In genomic region chr22:18031670-18032454, GRCh38 we compare ENCODE assay signal across 8 cellular contexts. TPM values are rescaled to one million over a fixed set of nuclear protein-coding genes. Genes with fewer than 3 reads are reported as not detected.
A peak's percentile ranks its signal among the peaks of the same experiment; 100 is the strongest.
DNase-seq lines count a peak whose midpoint lies in the region; ATAC-seq and TF ChIP-seq lines count a peak whose summit lies in the region.

No MANE protein-coding gene starts in this region.

- no peak overlapping the region for H3K4me3 Mint-ChIP-seq in T-cell

- H3K27me3 ChIP-seq in left lung: peaks cover 0 to 19% of the 10 kb centered on the region in 2 donors

- H3K36me3 ChIP-seq in left lung: no peaks in the 10 kb centered on the region

- TF ChIP-seq CTCF in AG04449 (IDR thresholded peaks at IDR 0.05; ENCODE audit: insufficient read depth, low read length, missing control alignments): no peak
- no peak for TF ChIP-seq CTCF in astrocyte of the spinal cord (IDR thresholded peaks at IDR 0.05; ENCODE audit: low read depth, low read length)
- no peak for TF ChIP-seq CTCF in left lung (IDR thresholded peaks at IDR 0.05)

- intact Hi-C loops in left lung (cut with DNase I): no loop called here

- H3K4me1 ChIP-seq in left lung: no peaks in the 10 kb centered on the region

- H3K27me3 Mint-ChIP-seq in T-cell: peaks cover 7 to 16% of the 10 kb centered on the region in 2 donors

- H3K36me3 Mint-ChIP-seq in T-cell: no peaks in the 10 kb centered on the region

- H3K27ac Mint-ChIP-seq in T-cell: no peak overlapping the region

- peak; percentile 41 for ATAC-seq in left lung
- ATAC-seq in GM19467 (IDR thresholded peaks at IDR 0.05; ENCODE audit: unreplicated experiment): no peak
- ATAC-seq in T-cell (replicated peaks in 1 of 4): no peak

- H3K9me3 Mint-ChIP-seq in T-cell: no peaks in the 10 kb centered on the region

- DNase-seq in AG04449 (ENCODE audit: low read depth, low spot score): peak; percentile 92
- peak; percentile 98 for DNase-seq in HT1080 (ENCODE audit: low read depth)
- peak; percentile 93 for DNase-seq in astrocyte of the spinal cord (ENCODE audit: low read depth, low spot score)
- no peak for DNase-seq in left lung
- no peak for DNase-seq in DMS53 treated with DMSO at 0.1 percent for 48 hours (lab: John Stamatoyannopoulos, UW; ENCODE audit: unreplicated experiment)
- no peak for DNase-seq in DMS79 treated with DMSO at 0.1 percent for 48 hours (lab: John Stamatoyannopoulos, UW)
- no peak for DNase-seq in T-cell

- H3K9me3 ChIP-seq in left lung: no peaks in the 10 kb centered on the region

- no peak overlapping the region for H3K27ac ChIP-seq in left lung

- H3K4me1 Mint-ChIP-seq in T-cell: no peaks in the 10 kb centered on the region

- no peak overlapping the region for H3K4me3 ChIP-seq in AG04449 (ENCODE audit: low read depth, low read length)
- H3K4me3 ChIP-seq in astrocyte of the spinal cord (ENCODE audit: low read depth, low read length): no peak overlapping the region
- H3K4me3 ChIP-seq in left lung: no peak overlapping the region

- POLR2A ChIA-PET in AG04449 (lab: Yijun Ruan, JAX) (interaction anchor here (0.6 to 1.2 kb wide), 4 partner anchors 8 to 45 kb away, joined by 3 to 5 read pairs (median 3); no protein-coding TSS in a partner anchor), T-cell (lab: Charles Lee) (no interaction called here)

- in situ Hi-C loops in astrocyte of the spinal cord (cut with HindIII; ENCODE audit: low sequenced_read_pairs): no loop called here

- CTCF ChIA-PET in AG04449 (lab: Yijun Ruan, JAX): interaction anchor here (0.8 to 5.1 kb wide), 3 partner anchors 8 to 44 kb away, joined by 5 to 41 read pairs (median 29); partner anchors contain the start of gene MICAL3
- CTCF ChIA-PET in T-cell (lab: Charles Lee): no interaction called here

RNA-seq across cellular contexts. Expression of gene MICAL3, which starts 7.5 kb away (rescaled TPM):
- 15.3 and 29.2 TPM in 2 replicates for total RNA-seq in HT1080 (2014; rRNA removed; shearing (Covaris generic))
- polyA plus RNA-seq in HT1080 (2015; cell fraction: cytosol; rRNA removed): 12.5 and 18.1 TPM in 2 replicates
- polyA plus RNA-seq in HT1080 (2015; cell fraction: nucleus; rRNA removed): 72.7 and 93.2 TPM in 2 replicates
- total RNA-seq in left lung: 10 to 100 TPM; 24.9 to 29.8 TPM
- 10 to 100 TPM; 19.1 to 37.5 (median 22.3) TPM for total RNA-seq in T-cell

RNA-seq across cellular contexts. Expression of gene PEX26, which starts 45.9 kb away (rescaled TPM):
- 46.2 and 50.9 TPM in 2 replicates for total RNA-seq in HT1080 (2014; rRNA removed; shearing (Covaris generic))
- polyA plus RNA-seq in HT1080 (2015; cell fraction: cytosol; rRNA removed): 42.3 and 43.1 TPM in 2 replicates
- polyA plus RNA-seq in HT1080 (2015; cell fraction: nucleus; rRNA removed): 33.9 and 37.8 TPM in 2 replicates
- total RNA-seq in left lung (10 to 100 TPM; 35.8 to 39.4 TPM), T-cell (10 to 100 TPM; 30.2 to 42.7 (median 39.8) TPM)

Comparison
In these comparisons a context has a peak if more than half of its experiments do, and no peak if none do; other contexts are left out.
1. DNase-seq: peak in AG04449 (single experiment), HT1080 (single experiment) and astrocyte of the spinal cord (single experiment); none in left lung (0 of 2), DMS53 treated with DMSO at 0.1 percent for 48 hours (single experiment), DMS79 treated with DMSO at 0.1 percent for 48 hours (single experiment) and T-cell (0 of 34).